Comparison of ENCODE assay signal across 9 cellular contexts in the genomic region with DNA sequence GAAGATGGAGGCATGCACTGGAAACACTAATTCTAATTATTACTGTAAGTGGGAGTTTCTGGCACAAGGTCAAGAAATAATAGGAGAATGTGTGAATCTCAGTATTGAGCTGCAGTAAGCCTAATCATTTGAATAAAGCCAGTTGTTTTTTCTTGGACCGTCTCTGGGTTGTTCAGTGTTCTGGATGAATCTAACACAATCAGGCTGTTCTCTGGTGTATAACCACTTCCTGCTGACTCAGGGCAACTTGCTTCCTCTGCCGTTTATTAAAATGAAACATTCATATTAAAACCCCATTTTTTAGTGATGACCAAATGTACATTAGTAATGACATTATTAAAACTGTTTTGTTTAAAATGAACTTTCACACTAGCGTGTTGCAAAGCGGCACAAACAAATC.
DNase-seq lines count a peak whose midpoint lies in the region; ATAC-seq and TF ChIP-seq lines count a peak whose summit lies in the region.
"Had no signal": no experiment of that assay in that cellular context is flagged by ENCODE, and none has a peak within 500 bp of the region (broad histone marks: within the 10 kb centered on the region; RNA-seq: fewer than 3 reads in every experiment).

No MANE protein-coding gene starts in this region.

- no peak for TF ChIP-seq CTCF in foreskin fibroblast (IDR thresholded peaks at IDR 0.05; ENCODE audit: low read depth, low read length)

- ATAC-seq in GM21825 (IDR thresholded peaks at IDR 0.05; ENCODE audit: unreplicated experiment) (peak; percentile 83), left lobe of liver (no peak)
- ATAC-seq: K562 had no signal

- peak overlapping the region in 1 of 2 donors; percentile 11 for H3K4me3 ChIP-seq in foreskin fibroblast (ENCODE audit: low read depth in 1 of 2, low read length in 2 of 2)
- H3K4me3 ChIP-seq: K562 had no signal

- intact Hi-C loops in posterior vena cava (cut with DNase I): no loop called here

- peak; percentile 75 for DNase-seq in COLO829 (ENCODE audit: low spot score)
- peak; percentile 57 for DNase-seq in RKO (ENCODE audit: low spot score)
- peak; percentile 86 to 90 for DNase-seq in foreskin fibroblast
- DNase-seq in 8988T: no peak
- no peak for DNase-seq in posterior vena cava (ENCODE audit: low spot score)
- DNase-seq in activated naive CD4-positive, alpha-beta T cell treated with anti-CD3 and anti-CD28 coated beads, Interleukin-2, amount 50 U/mL, for 16 hours: no peak
- DNase-seq in left lobe of liver (ENCODE audit: low spot score): no peak

Comparison
In these comparisons a context has a peak if more than half of its experiments do, and no peak if none do; other contexts are left out.
1. DNase-seq: peak in COLO829 (single experiment), RKO (single experiment) and foreskin fibroblast (2 of 2); none in 8988T (single experiment), posterior vena cava (single experiment), activated naive CD4-positive, alpha-beta T cell treated with anti-CD3 and anti-CD28 coated beads, Interleukin-2, amount 50 U/mL, for 16 hours (single experiment) and left lobe of liver (single experiment).